Comparison of ENCODE assay signal across 14 cellular contexts in the genomic region with DNA sequence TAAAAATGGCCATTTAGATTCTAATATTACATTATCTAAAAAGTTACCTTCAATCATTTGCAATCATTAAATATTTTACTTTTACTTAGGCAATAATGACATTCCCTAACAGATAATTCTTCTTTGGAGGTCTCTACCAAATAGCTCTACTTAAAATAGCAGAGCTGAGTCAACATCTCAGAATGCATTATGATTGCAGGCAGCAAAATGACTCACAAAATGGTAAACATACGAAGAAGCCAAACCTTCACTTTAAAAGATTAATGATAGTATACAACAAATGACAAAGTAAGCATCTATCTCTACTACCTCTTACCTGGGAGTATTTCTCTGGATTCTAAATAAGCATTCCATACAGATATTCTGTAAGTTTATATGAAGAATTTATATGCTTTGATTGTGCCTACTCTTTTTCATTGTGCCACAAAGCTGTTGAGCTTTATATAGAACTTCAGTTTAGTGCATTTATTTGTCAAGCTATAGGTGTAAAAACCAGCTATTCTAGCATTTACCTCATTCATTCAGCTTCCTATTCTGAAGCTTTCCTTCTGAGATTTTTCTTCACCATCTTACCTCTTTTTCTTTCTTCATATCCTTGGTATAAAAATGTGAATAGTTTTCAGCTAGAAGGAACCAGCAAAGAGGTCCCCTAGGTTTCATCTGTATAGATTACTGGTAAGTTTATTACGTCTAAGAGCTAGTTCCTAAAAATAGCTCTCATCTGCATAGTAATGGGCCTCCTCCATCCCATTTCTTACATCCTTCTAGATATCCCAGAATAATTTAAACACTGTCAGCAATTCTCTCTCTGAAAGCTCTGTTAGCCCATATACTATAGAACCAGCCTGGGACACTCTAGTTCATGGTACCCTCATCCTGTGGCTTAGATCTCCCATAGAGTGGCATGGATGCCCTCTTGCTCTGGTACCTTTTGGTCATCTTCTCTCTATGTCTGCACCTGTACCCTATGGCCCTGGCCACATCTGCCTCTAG. TPM values are rescaled to one million over a fixed set of nuclear protein-coding genes. Genes with fewer than 3 reads are reported as not detected.
A peak's percentile ranks its signal among the peaks of the same experiment; 100 is the strongest.
DNase-seq lines count a peak whose midpoint lies in the region; ATAC-seq, FAIRE-seq and TF ChIP-seq lines count a peak whose summit lies in the region.
"Had no signal": no experiment of that assay in that cellular context is flagged by ENCODE, and none has a peak within 500 bp of the region (broad histone marks: within the 10 kb centered on the region; RNA-seq: fewer than 3 reads in every experiment).

No MANE protein-coding gene starts in this region.

- no peak for TF ChIP-seq POLR2A in stomach (IDR thresholded peaks at IDR 0.05)

- no peaks in the 10 kb centered on the region for H3K27me3 ChIP-seq in stomach
- H3K27me3 ChIP-seq: Peyer's patch had no signal

- H3K4me1 Mint-ChIP-seq in T-helper 2 cell treated with Interferon-gamma antibody and Interleukin-4, amounts not matched to agents 5 μg/mL and 100 μg/mL, for 36 hours (ENCODE audit: low read depth), result no peaks in the 10 kb centered on the region
- H3K4me1 Mint-ChIP-seq: CD4-positive, CD25-positive, alpha-beta regulatory T cell; IgD-negative memory B cell; immature natural killer cell had no signal

- H3K4me3 Mint-ChIP-seq in T-helper 2 cell treated with Interferon-gamma antibody and Interleukin-4, amounts not matched to agents 5 μg/mL and 100 μg/mL, for 36 hours, result no peak overlapping the region
- H3K4me3 Mint-ChIP-seq: CD4-positive, CD25-positive, alpha-beta regulatory T cell; IgD-negative memory B cell; immature natural killer cell had no signal

- no peaks in the 10 kb centered on the region for H3K9me3 ChIP-seq in stomach
- H3K9me3 ChIP-seq: Peyer's patch had no signal

- peaks cover 7% of the 10 kb centered on the region for H3K27me3 Mint-ChIP-seq in T-helper 2 cell treated with Interferon-gamma antibody and Interleukin-4, amounts not matched to agents 5 μg/mL and 100 μg/mL, for 36 hours (ENCODE audit: low read depth)

- H3K27ac Mint-ChIP-seq in T-helper 2 cell treated with Interferon-gamma antibody and Interleukin-4, amounts not matched to agents 5 μg/mL and 100 μg/mL, for 36 hours, result no peak overlapping the region
- H3K27ac Mint-ChIP-seq: CD4-positive, CD25-positive, alpha-beta regulatory T cell; IgD-negative memory B cell; immature natural killer cell had no signal

- no peaks in the 10 kb centered on the region for H3K36me3 ChIP-seq in stomach
- H3K36me3 ChIP-seq: Peyer's patch had no signal

- DNase-seq in AG09309 (ENCODE audit: low read depth) (peak; percentile 39), HTR-8/SVneo (ENCODE audit: insufficient read length, low spot score) (peak; percentile 72), astrocyte of the spinal cord (ENCODE audit: low read depth, low spot score) (peak; percentile 76), iris pigment epithelial cell (ENCODE audit: low read depth) (peak; percentile 88), stomach (no peak)
- DNase-seq in activated CD4-positive, alpha-beta T cell treated with anti-CD3 and anti-CD28 coated beads for 48 hours, result no peak
- DNase-seq in T-helper 2 cell treated with Interferon-gamma antibody and Interleukin-4, amounts not matched to agents 5 μg/mL and 100 μg/mL, for 36 hours (ENCODE audit: low spot score), result no peak
- DNase-seq: CD4-positive, CD25-positive, alpha-beta regulatory T cell; immature natural killer cell; Peyer's patch had no signal

- 26 to 52% (median 37%) methylated on average over 2 of the region's 2 CpGs for WGBS in stomach, 5 donors

- intact Hi-C loops in stomach (cut with DNase I; ENCODE audit: low total_unique reads), result no loop called here

- FAIRE-seq in HTR-8/SVneo (lab: Jason Lieb, UNC), result no peak
- FAIRE-seq: endometrium had no signal

- H3K36me3 Mint-ChIP-seq in T-helper 2 cell treated with Interferon-gamma antibody and Interleukin-4, amounts not matched to agents 5 μg/mL and 100 μg/mL, for 36 hours (ENCODE audit: low read depth), result no peaks in the 10 kb centered on the region
- H3K36me3 Mint-ChIP-seq: CD4-positive, CD25-positive, alpha-beta regulatory T cell; IgD-negative memory B cell; immature natural killer cell had no signal

- peaks cover 0 to 9% (median 0%) of the 10 kb centered on the region in 4 donors for H3K4me1 ChIP-seq in stomach
- H3K4me1 ChIP-seq: Peyer's patch had no signal

- TF ChIP-seq CTCF in AG09309 (IDR thresholded peaks at IDR 0.05; ENCODE audit: control insufficient read depth, insufficient read depth, low read depth, low read length, missing control alignments) (no peak), astrocyte of the spinal cord (IDR thresholded peaks at IDR 0.05; ENCODE audit: low read depth, low read length) (no peak), stomach (IDR thresholded peaks at IDR 0.05) (no peak)

- in situ Hi-C loops in astrocyte of the spinal cord (cut with HindIII; ENCODE audit: low sequenced_read_pairs), result no loop called here

- H3K9me3 Mint-ChIP-seq in T-helper 2 cell treated with Interferon-gamma antibody and Interleukin-4, amounts not matched to agents 5 μg/mL and 100 μg/mL, for 36 hours, result no peaks in the 10 kb centered on the region
- H3K9me3 Mint-ChIP-seq: IgD-negative memory B cell, immature natural killer cell had no signal

- ATAC-seq in HG03159 (IDR thresholded peaks at IDR 0.05; ENCODE audit: unreplicated experiment), result no peak

- H3K27ac ChIP-seq in stomach, result no peak overlapping the region
- H3K27ac ChIP-seq: Peyer's patch had no signal

- H3K4me3 ChIP-seq in AG09309 (ENCODE audit: control insufficient read depth, low read depth, low read length), result no peak overlapping the region
- no peak overlapping the region for H3K4me3 ChIP-seq in astrocyte of the spinal cord (ENCODE audit: low read depth, low read length)
- H3K4me3 ChIP-seq in stomach, result no peak overlapping the region
- H3K4me3 ChIP-seq: Peyer's patch had no signal

- TF ChIP-seq EP300 in stomach (IDR thresholded peaks at IDR 0.05), result no peak

RNA-seq across cellular contexts. Expression of a gene that starts 17.2 kb away (rescaled TPM):
- 100 to 1,000 TPM in 1 of 5 donors, 10 to 100 TPM in 4; 32.1 to 224 (median 47.8) TPM for total RNA-seq in stomach
- 10 to 100 TPM; 18.8 to 23.0 (median 20.5) TPM for polyA plus RNA-seq in stomach

RNA-seq across cellular contexts. Expression of a gene that starts 33.6 kb away (rescaled TPM):
- total RNA-seq in stomach, result 10 to 100 TPM in 2 of 5 donors, 1 to 10 TPM in 2, not detected in 1; 1.8 to 19.6 (median 6.2) TPM
- polyA plus RNA-seq in stomach, result 1 to 10 TPM in 2 of 3 donors, not detected in 1; 2.0 to 2.2 TPM
- total RNA-seq: CD4-positive, CD25-positive, alpha-beta regulatory T cell; Peyer's patch had no signal
- polyA plus RNA-seq: CD4-positive, CD25-positive, alpha-beta regulatory T cell; IgD-negative memory B cell; immature natural killer cell; neural cell had no signal

Comparison
In these comparisons a context has a peak if more than half of its experiments do, and no peak if none do; other contexts are left out.
1. DNase-seq: peak in AG09309 (single experiment), HTR-8/SVneo (single experiment), astrocyte of the spinal cord (single experiment) and iris pigment epithelial cell (single experiment); none in stomach (single experiment), activated CD4-positive, alpha-beta T cell treated with anti-CD3 and anti-CD28 coated beads for 48 hours (single experiment) and T-helper 2 cell treated with Interferon-gamma antibody and Interleukin-4, amounts not matched to agents 5 μg/mL and 100 μg/mL, for 36 hours (single experiment).